ENCODE assay signal across 18 cellular contexts in genomic region chr4:120842046-120842445, GRCh38.
A peak's percentile ranks its signal among the peaks of the same experiment; 100 is the strongest.
DNase-seq lines count a peak whose midpoint lies in the region; ATAC-seq and TF ChIP-seq lines count a peak whose summit lies in the region.
"Had no signal": no experiment of that assay in that cellular context is flagged by ENCODE, and none has a peak within 500 bp of the region (broad histone marks: within the 10 kb centered on the region; RNA-seq: fewer than 3 reads in every experiment).

No MANE protein-coding gene starts in this region.

- no peak for TF ChIP-seq CTCF in AG04449 (IDR thresholded peaks at IDR 0.05; ENCODE audit: insufficient read depth, low read length, missing control alignments)
- TF ChIP-seq CTCF in HFF-Myc (IDR thresholded peaks at IDR 0.05; ENCODE audit: low read depth, low read length, missing control alignments) = no peak
- TF ChIP-seq CTCF in chondrocyte (IDR thresholded peaks at IDR 0.05) = no peak
- TF ChIP-seq CTCF in lower lobe of right lung (IDR thresholded peaks at IDR 0.05) = no peak

- H3K27ac Mint-ChIP-seq in chondrocyte (ENCODE audit: unreplicated experiment) = peak overlapping the region; percentile 34
- H3K27ac Mint-ChIP-seq: activated CD4-positive, alpha-beta T cell treated with anti-CD3 and anti-CD28 coated beads, Interleukin-2, amount 10 ng/mL, durations not matched to agents 7 days and 5 days; activated naive CD8-positive, alpha-beta T cell treated with anti-CD3 and anti-CD28 coated beads for 36 hours; activated T-cell treated with anti-CD3 and anti-CD28 coated beads, Interleukin-2, amount 50 U/mL, for 24 hours; B cell; natural killer cell; stimulated activated effector memory CD8-positive, alpha-beta T cell treated with anti-CD3 and anti-CD28 coated beads, Interleukin-12 subunit alpha, Interleukin-12 subunit beta, amount 100 ng/mL, for 72 hours had no signal

- H3K79me1 ChIP-seq in mesendoderm (ENCODE audit: low read length) = no peaks in the 10 kb centered on the region

- no peak overlapping the region for H4K5ac ChIP-seq in mesendoderm (ENCODE audit: low read length)

- peak; percentile 46 for DNase-seq in AG04449 (ENCODE audit: low read depth, low spot score)
- DNase-seq in HFF-Myc (ENCODE audit: extremely low read depth, low read depth) = peak; percentile 45
- DNase-seq in chondrocyte (ENCODE audit: low spot score) = no peak
- no peak for DNase-seq in lower lobe of right lung
- no peak for DNase-seq in mesendoderm
- DNase-seq in SHP77 treated with DMSO at 0.1 percent for 48 hours (lab: John Stamatoyannopoulos, UW) = no peak
- DNase-seq in NCI-H524 (lab: John Stamatoyannopoulos, UW) = no peak
- DNase-seq: activated CD4-positive, alpha-beta T cell treated with anti-CD3 and anti-CD28 coated beads, Interleukin-2, amount 10 ng/mL, durations not matched to agents 7 days and 5 days; activated naive CD8-positive, alpha-beta T cell treated with anti-CD3 and anti-CD28 coated beads for 36 hours; activated T-cell treated with anti-CD3 and anti-CD28 coated beads, Interleukin-2, amount 50 U/mL, for 24 hours; heart right ventricle; natural killer cell; NCI-H1930; T1000; transverse colon had no signal

- no CpG with 5 or more reads among the region's 3 CpGs for WGBS in mesendoderm (ENCODE audit: extremely low coverage, insufficient coverage, low lambda C conversion rate)

- H3K36me3 Mint-ChIP-seq in chondrocyte (ENCODE audit: low read depth) = no peaks in the 10 kb centered on the region
- H3K36me3 Mint-ChIP-seq: activated naive CD8-positive, alpha-beta T cell treated with anti-CD3 and anti-CD28 coated beads for 36 hours; natural killer cell; stimulated activated effector memory CD8-positive, alpha-beta T cell treated with anti-CD3 and anti-CD28 coated beads, Interleukin-12 subunit alpha, Interleukin-12 subunit beta, amount 100 ng/mL, for 72 hours had no signal

- no peak overlapping the region for H3K23ac ChIP-seq in mesendoderm (ENCODE audit: low read length)

- CTCF ChIA-PET in AG04449 (lab: Yijun Ruan, JAX) = interaction anchor here (0.7 kb wide), 1 partner anchor 26 kb away, joined by 3 read pairs; no protein-coding TSS in a partner anchor

- intact Hi-C loops in lower lobe of right lung (cut with DNase I) = no loop called here

- no peaks in the 10 kb centered on the region for H3K9me3 Mint-ChIP-seq in chondrocyte (ENCODE audit: low read depth)
- H3K9me3 Mint-ChIP-seq: activated CD4-positive, alpha-beta T cell treated with anti-CD3 and anti-CD28 coated beads, Interleukin-2, amount 10 ng/mL, durations not matched to agents 7 days and 5 days; activated naive CD8-positive, alpha-beta T cell treated with anti-CD3 and anti-CD28 coated beads for 36 hours; activated T-cell treated with anti-CD3 and anti-CD28 coated beads, Interleukin-2, amount 50 U/mL, for 24 hours; natural killer cell; stimulated activated effector memory CD8-positive, alpha-beta T cell treated with anti-CD3 and anti-CD28 coated beads, Interleukin-12 subunit alpha, Interleukin-12 subunit beta, amount 100 ng/mL, for 72 hours had no signal

- H3K4me1 Mint-ChIP-seq in chondrocyte (ENCODE audit: low read depth) = peaks cover 18% of the 10 kb centered on the region
- H3K4me1 Mint-ChIP-seq: B cell had no signal

- H3K4ac ChIP-seq in mesendoderm (ENCODE audit: low read depth, low read length) = no peak overlapping the region

- no peak overlapping the region for H2BK120ac ChIP-seq in mesendoderm (ENCODE audit: low read depth, low read length)

- no peak overlapping the region for H3K4me3 Mint-ChIP-seq in chondrocyte (ENCODE audit: unreplicated experiment)
- H3K4me3 Mint-ChIP-seq: activated CD4-positive, alpha-beta T cell treated with anti-CD3 and anti-CD28 coated beads, Interleukin-2, amount 10 ng/mL, durations not matched to agents 7 days and 5 days; activated naive CD8-positive, alpha-beta T cell treated with anti-CD3 and anti-CD28 coated beads for 36 hours; activated T-cell treated with anti-CD3 and anti-CD28 coated beads, Interleukin-2, amount 50 U/mL, for 24 hours; B cell; natural killer cell; stimulated activated effector memory CD8-positive, alpha-beta T cell treated with anti-CD3 and anti-CD28 coated beads, Interleukin-12 subunit alpha, Interleukin-12 subunit beta, amount 100 ng/mL, for 72 hours had no signal

- H3K27me3 Mint-ChIP-seq in chondrocyte (ENCODE audit: low read depth) = no peaks in the 10 kb centered on the region
- H3K27me3 Mint-ChIP-seq: activated CD4-positive, alpha-beta T cell treated with anti-CD3 and anti-CD28 coated beads, Interleukin-2, amount 10 ng/mL, durations not matched to agents 7 days and 5 days; activated naive CD8-positive, alpha-beta T cell treated with anti-CD3 and anti-CD28 coated beads for 36 hours; B cell had no signal

- no peak overlapping the region for H3K56ac ChIP-seq in mesendoderm (ENCODE audit: low read length)

- H3K4me2 ChIP-seq in mesendoderm (ENCODE audit: low read length) = no peak overlapping the region

- no peak overlapping the region for H2AK5ac ChIP-seq in mesendoderm (ENCODE audit: low read length)

- no peak overlapping the region for H3K9ac ChIP-seq in mesendoderm (ENCODE audit: low read length)

- H3K4me1 ChIP-seq in lower lobe of right lung = peaks cover 27% of the 10 kb centered on the region
- H3K4me1 ChIP-seq in mesendoderm (ENCODE audit: control insufficient read depth, low read depth, low read length) = no peaks in the 10 kb centered on the region

- H2BK5ac ChIP-seq in mesendoderm (ENCODE audit: low read length) = no peak overlapping the region

- no peak overlapping the region for H3K4me3 ChIP-seq in AG04449 (ENCODE audit: low read depth, low read length)
- H3K4me3 ChIP-seq in HFF-Myc (replicated peaks; ENCODE audit: low read depth, low read length) = no peak overlapping the region
- H3K4me3 ChIP-seq in lower lobe of right lung = no peak overlapping the region
- no peak overlapping the region for H3K4me3 ChIP-seq in mesendoderm (ENCODE audit: low read length)
- H3K4me3 ChIP-seq: heart right ventricle, transverse colon had no signal

- no peaks in the 10 kb centered on the region for H3K79me2 ChIP-seq in mesendoderm (ENCODE audit: control insufficient read depth, insufficient read depth, low read length)

- H3K18ac ChIP-seq in mesendoderm (ENCODE audit: low read length) = no peak overlapping the region

- H3K27ac ChIP-seq in lower lobe of right lung (no peak overlapping the region), mesendoderm (ENCODE audit: low read depth, low read length) (no peak overlapping the region)
- H3K27ac ChIP-seq: transverse colon had no signal

- H3K36me3 ChIP-seq in lower lobe of right lung (no peaks in the 10 kb centered on the region), mesendoderm (ENCODE audit: control insufficient read depth, insufficient read depth, low read length) (no peaks in the 10 kb centered on the region)
- H3K36me3 ChIP-seq: heart right ventricle, transverse colon had no signal

- ATAC-seq in lower lobe of right lung (peak; percentile 38 to 77), HG03095 (IDR thresholded peaks at IDR 0.05; ENCODE audit: unreplicated experiment) (no peak)
- ATAC-seq: natural killer cell; stimulated activated effector memory CD8-positive, alpha-beta T cell treated with anti-CD3 and anti-CD28 coated beads, Interleukin-12 subunit alpha, Interleukin-12 subunit beta, amount 100 ng/mL, for 72 hours had no signal

- POLR2A ChIA-PET in AG04449 (lab: Yijun Ruan, JAX) = interaction anchor here (1.0 kb wide), 1 partner anchor 8 kb away, joined by 4 read pairs; no protein-coding TSS in a partner anchor

- no peak overlapping the region for H4K8ac ChIP-seq in mesendoderm (ENCODE audit: low read depth, low read length)

- H3K27me3 ChIP-seq in lower lobe of right lung (ENCODE audit: low read depth) = no peaks in the 10 kb centered on the region
- no peaks in the 10 kb centered on the region for H3K27me3 ChIP-seq in mesendoderm (ENCODE audit: insufficient read depth, low read length, poor library complexity)
- H3K27me3 ChIP-seq: heart right ventricle, transverse colon had no signal

- H2BK15ac ChIP-seq in mesendoderm (replicated peaks; ENCODE audit: low read depth) = no peak overlapping the region

- H3K9me3 ChIP-seq in lower lobe of right lung = no peaks in the 10 kb centered on the region
- H3K9me3 ChIP-seq: heart right ventricle, transverse colon had no signal

Comparison
In these comparisons a context has a peak if more than half of its experiments do, and no peak if none do; other contexts are left out.
1. DNase-seq: peak in AG04449 (single experiment) and HFF-Myc (single experiment); none in chondrocyte (single experiment), lower lobe of right lung (single experiment), mesendoderm (single experiment), SHP77 treated with DMSO at 0.1 percent for 48 hours (single experiment) and NCI-H524 (0 of 2).